19 cellular contexts compared by ENCODE assay signal in the genomic region with DNA sequence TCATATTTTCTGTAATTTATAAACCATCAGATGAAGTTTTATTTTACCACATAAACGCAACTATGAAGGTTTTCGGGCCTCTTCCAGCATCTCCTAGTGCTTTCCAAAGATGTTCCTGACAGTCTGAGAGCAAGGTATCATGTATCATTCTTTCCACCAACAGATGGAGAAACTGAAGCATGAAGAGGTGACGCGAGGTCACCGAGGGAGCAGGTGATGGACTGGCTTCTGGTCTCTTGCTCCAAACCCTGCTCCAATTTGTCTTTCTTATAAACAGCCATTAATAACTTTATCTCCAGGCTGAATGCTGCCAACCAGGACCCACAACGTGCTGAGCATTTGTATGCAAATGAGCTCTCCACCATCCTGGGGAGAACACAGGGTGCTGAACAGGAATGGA.
DNase-seq lines count a peak whose midpoint lies in the region.
"Had no signal": no experiment of that assay in that cellular context is flagged by ENCODE, and none has a peak within 500 bp of the region (broad histone marks: within the 10 kb centered on the region; RNA-seq: fewer than 3 reads in every experiment).

No MANE protein-coding gene starts in this region.

- CTCF ChIA-PET in activated naive CD4-positive, alpha-beta T cell treated with anti-CD3 and anti-CD28 coated beads, Interleukin-2, amount 10 ng/mL, durations not matched to agents 7 days and 5 days (lab: Charles Lee), result no interaction called here

- peak; percentile 4 for DNase-seq in NCI-H1436 treated with DMSO at 0.1 percent for 48 hours (lab: John Stamatoyannopoulos, UW)
- no peak for DNase-seq in NCI-H1436 (lab: John Stamatoyannopoulos, UW)
- DNase-seq in NCI-H446 treated with DMSO at 0.1 percent for 48 hours (lab: John Stamatoyannopoulos, UW), result peak; percentile 28
- DNase-seq in cerebellar cortex (ENCODE audit: low spot score), result peak; percentile 35
- DNase-seq in activated CD8-positive, alpha-beta memory T cell treated with anti-CD3 and anti-CD28 coated beads, Interleukin-2, amount 50 U/mL, for 4 hours, result no peak
- DNase-seq in GM19240 (ENCODE audit: insufficient read length, low spot score), result no peak
- no peak for DNase-seq in dermis blood vessel endothelial cell
- DNase-seq in activated naive CD4-positive, alpha-beta T cell treated with anti-CD3 and anti-CD28 coated beads, Interleukin-2, amount 10 ng/mL, durations not matched to agents 7 days and 5 days, result no peak
- DNase-seq: 8988T; activated B cell treated with CpG ODN at 0.5 μM for 24 hours; activated CD8-positive, alpha-beta memory T cell treated with anti-CD3 and anti-CD28 coated beads for 24 hours; effector CD4-positive, alpha-beta T cell; EL; NCI-H2081 treated with DMSO at 0.1 percent for 48 hours; retina; stimulated activated naive B cell treated with anti-CD40 and anti-IgM and Interleukin-4, amounts not matched to agents 10 μg/mL and 1 μg/mL and 100 μg/mL, for 72 hours; transverse colon had no signal

- H3K9me3 Mint-ChIP-seq in activated naive CD4-positive, alpha-beta T cell treated with anti-CD3 and anti-CD28 coated beads, Interleukin-2, amount 10 ng/mL, durations not matched to agents 7 days and 5 days, result no peaks in the 10 kb centered on the region
- H3K9me3 Mint-ChIP-seq: activated B cell treated with CpG ODN at 0.5 μM for 24 hours; activated T-helper 17 cell treated with anti-CD3 and anti-CD28 coated beads, Interleukin-2, amount 50 U/mL, for 72 hours; stimulated activated naive B cell treated with anti-CD40 and anti-IgM and Interleukin-4, amounts not matched to agents 10 μg/mL and 1 μg/mL and 100 μg/mL, for 72 hours; T-helper 1 cell treated with Interleukin-12 subunit alpha and Interleukin-12 subunit beta and Interleukin-4 antibody, amounts not matched to agents 30 μg/mL and 1 μg/mL, for 36 hours had no signal

- peaks cover 29% of the 10 kb centered on the region for H3K4me1 Mint-ChIP-seq in activated naive CD4-positive, alpha-beta T cell treated with anti-CD3 and anti-CD28 coated beads, Interleukin-2, amount 10 ng/mL, durations not matched to agents 7 days and 5 days
- H3K4me1 Mint-ChIP-seq: activated T-helper 17 cell treated with anti-CD3 and anti-CD28 coated beads, Interleukin-2, amount 50 U/mL, for 72 hours had no signal

- no peak overlapping the region for H3K27ac Mint-ChIP-seq in activated naive CD4-positive, alpha-beta T cell treated with anti-CD3 and anti-CD28 coated beads, Interleukin-2, amount 10 ng/mL, durations not matched to agents 7 days and 5 days
- H3K27ac Mint-ChIP-seq: activated B cell treated with CpG ODN at 0.5 μM for 24 hours; activated T-helper 17 cell treated with anti-CD3 and anti-CD28 coated beads, Interleukin-2, amount 50 U/mL, for 72 hours; stimulated activated naive B cell treated with anti-CD40 and anti-IgM and Interleukin-4, amounts not matched to agents 10 μg/mL and 1 μg/mL and 100 μg/mL, for 72 hours; T-helper 1 cell treated with Interleukin-12 subunit alpha and Interleukin-12 subunit beta and Interleukin-4 antibody, amounts not matched to agents 30 μg/mL and 1 μg/mL, for 36 hours had no signal

- H3K36me3 Mint-ChIP-seq in activated naive CD4-positive, alpha-beta T cell treated with anti-CD3 and anti-CD28 coated beads, Interleukin-2, amount 10 ng/mL, durations not matched to agents 7 days and 5 days, result no peaks in the 10 kb centered on the region
- H3K36me3 Mint-ChIP-seq: stimulated activated naive B cell treated with anti-CD40 and anti-IgM and Interleukin-4, amounts not matched to agents 10 μg/mL and 1 μg/mL and 100 μg/mL, for 72 hours had no signal

- peaks cover 23% of the 10 kb centered on the region for H3K27me3 Mint-ChIP-seq in activated naive CD4-positive, alpha-beta T cell treated with anti-CD3 and anti-CD28 coated beads, Interleukin-2, amount 10 ng/mL, durations not matched to agents 7 days and 5 days

- H3K4me3 Mint-ChIP-seq in activated naive CD4-positive, alpha-beta T cell treated with anti-CD3 and anti-CD28 coated beads, Interleukin-2, amount 10 ng/mL, durations not matched to agents 7 days and 5 days, result no peak overlapping the region
- H3K4me3 Mint-ChIP-seq: activated B cell treated with CpG ODN at 0.5 μM for 24 hours; activated T-helper 17 cell treated with anti-CD3 and anti-CD28 coated beads, Interleukin-2, amount 50 U/mL, for 72 hours; stimulated activated naive B cell treated with anti-CD40 and anti-IgM and Interleukin-4, amounts not matched to agents 10 μg/mL and 1 μg/mL and 100 μg/mL, for 72 hours; T-helper 1 cell treated with Interleukin-12 subunit alpha and Interleukin-12 subunit beta and Interleukin-4 antibody, amounts not matched to agents 30 μg/mL and 1 μg/mL, for 36 hours had no signal

Comparison
In these comparisons a context has a peak if more than half of its experiments do, and no peak if none do; other contexts are left out.
1. DNase-seq: peak in NCI-H1436 treated with DMSO at 0.1 percent for 48 hours (single experiment), NCI-H446 treated with DMSO at 0.1 percent for 48 hours (single experiment) and cerebellar cortex (single experiment); none in NCI-H1436 (single experiment), activated CD8-positive, alpha-beta memory T cell treated with anti-CD3 and anti-CD28 coated beads, Interleukin-2, amount 50 U/mL, for 4 hours (single experiment), GM19240 (single experiment), dermis blood vessel endothelial cell (single experiment) and activated naive CD4-positive, alpha-beta T cell treated with anti-CD3 and anti-CD28 coated beads, Interleukin-2, amount 10 ng/mL, durations not matched to agents 7 days and 5 days (single experiment).